In the genomic region with DNA sequence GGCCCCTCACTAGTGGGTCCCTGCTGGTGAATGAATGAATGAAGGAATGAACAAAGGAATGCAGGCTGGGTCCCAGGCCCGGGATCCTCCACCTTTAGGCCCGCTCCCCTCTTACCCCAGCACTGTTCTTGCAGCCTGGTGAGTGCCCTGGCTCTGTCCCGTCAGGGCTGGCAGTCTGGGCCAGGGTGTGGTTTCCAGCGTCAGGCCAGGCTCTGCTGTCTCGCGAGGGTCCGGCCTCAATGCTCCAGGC, we compare ENCODE assay signal across 10 cellular contexts. TPM values are rescaled to one million over a fixed set of nuclear protein-coding genes. Genes with fewer than 3 reads are reported as not detected.
DNase-seq lines count a peak whose midpoint lies in the region; ATAC-seq and TF ChIP-seq lines count a peak whose summit lies in the region.
"Had no signal": no experiment of that assay in that cellular context is flagged by ENCODE, and none has a peak within 500 bp of the region (broad histone marks: within the 10 kb centered on the region; RNA-seq: fewer than 3 reads in every experiment).

No MANE protein-coding gene starts in this region.

- H3K4me1 Mint-ChIP-seq in memory B cell = peaks cover 40% of the 10 kb centered on the region

- in situ Hi-C loops in GM13977 (cut with MboI; ENCODE audit: low pct_unique_long_range_greater_than_20kb, low sequenced_read_pairs, unreplicated experiment) = no loop called here

- H3K9me3 Mint-ChIP-seq in memory B cell = no peaks in the 10 kb centered on the region

- no peaks in the 10 kb centered on the region for H3K9me3 ChIP-seq in heart right ventricle

- H3K27ac Mint-ChIP-seq in memory B cell = peak overlapping the region; percentile 92

- peaks cover 12% of the 10 kb centered on the region for H3K36me3 Mint-ChIP-seq in memory B cell

- ATAC-seq in heart right ventricle (no peak), left cardiac atrium (no peak), memory B cell (ENCODE audit: low read depth) (no peak), GM19023 (IDR thresholded peaks at IDR 0.05; ENCODE audit: unreplicated experiment) (no peak)

- no peaks in the 10 kb centered on the region for H3K27me3 Mint-ChIP-seq in memory B cell

- TF ChIP-seq CTCF in heart right ventricle (IDR thresholded peaks at IDR 0.05) (no peak), GM13977 (IDR thresholded peaks at IDR 0.05; ENCODE audit: extremely low read depth, insufficient read depth, missing control alignments) (no peak)

- H3K4me3 ChIP-seq in heart right ventricle (peak overlapping the region; percentile 30 to 65 (median 55)), urinary bladder (ENCODE audit: low read depth, low read length) (peak overlapping the region; percentile 26)

- intact Hi-C loops in heart right ventricle (cut with DNase I) (loop anchor here in 7 of 10 donors (1.0 to 5.0 kb wide), 4 partner anchors 40 to 50 kb away; a partner anchor contains a TSS), left cardiac atrium (cut with DNase I) (loop anchor here in 1 of 2 donors (5.0 kb wide), 1 partner anchor 50 kb away; a partner anchor contains a TSS)

- H3K27me3 ChIP-seq in heart right ventricle = no peaks in the 10 kb centered on the region

- DNase-seq in heart right ventricle = no peak
- DNase-seq in left cardiac atrium = no peak
- DNase-seq in memory B cell (ENCODE audit: low spot score in 2 of 2) = no peak
- DNase-seq in GM13977 (ENCODE audit: low spot score) = no peak
- no peak for DNase-seq in effector CD4-positive, alpha-beta T cell
- DNase-seq: DMS79 had no signal

- 6 to 8% methylated on average over 7 of the region's 7 CpGs for WGBS in heart right ventricle, 2 donors
- WGBS in urinary bladder = 7% methylated on average over 7 of the region's 7 CpGs

- H3K4me1 ChIP-seq in heart right ventricle (peaks cover 19 to 87% (median 69%) of the 10 kb centered on the region in 9 donors), urinary bladder (ENCODE audit: insufficient read depth) (peaks cover 5% of the 10 kb centered on the region)

- peak overlapping the region; percentile 95 for H3K4me3 Mint-ChIP-seq in memory B cell

- H3K27ac ChIP-seq in heart right ventricle (peak overlapping the region; percentile 85 to 96 (median 92)), angular gyrus (ENCODE audit: low read depth, low read length) (peak overlapping the region; percentile 24), urinary bladder (ENCODE audit: low read depth) (peak overlapping the region; percentile 31)

- H3K36me3 ChIP-seq in heart right ventricle = peaks cover 0 to 24% (median 0%) of the 10 kb centered on the region in 9 donors
- H3K36me3 ChIP-seq in urinary bladder (ENCODE audit: insufficient read depth) = peaks cover 1% of the 10 kb centered on the region

RNA-seq across cellular contexts. Expression of a gene that starts 0.3 kb away (rescaled TPM):
- total RNA-seq in heart right ventricle = 1 to 10 TPM; 3.4 to 9.9 (median 6.1) TPM
- polyA plus RNA-seq in heart right ventricle = 10 to 100 TPM; 11.5 to 13.0 TPM
- 1 to 10 TPM; 7.5 to 9.0 TPM for total RNA-seq in left cardiac atrium
- total RNA-seq in urinary bladder = 4.8 TPM
- 15.7 TPM for polyA plus RNA-seq in urinary bladder
- total RNA-seq: HT1080 had no signal

RNA-seq across cellular contexts. Expression of a gene that starts 14.2 kb away (rescaled TPM):
- 10 to 100 TPM; 10.5 to 22.4 (median 14.2) TPM for total RNA-seq in heart right ventricle
- polyA plus RNA-seq in heart right ventricle = 10 to 100 TPM; 33.1 to 54.0 TPM
- total RNA-seq in left cardiac atrium = 10 to 100 TPM; 18.4 to 20.9 TPM
- 16.5 TPM for total RNA-seq in urinary bladder
- 31.2 TPM for polyA plus RNA-seq in urinary bladder

RNA-seq across cellular contexts. Expression of a gene that starts 15.7 kb away (rescaled TPM):
- total RNA-seq in heart right ventricle (10 to 100 TPM; 31.1 to 58.0 (median 35.1) TPM), left cardiac atrium (10 to 100 TPM; 34.9 to 47.8 TPM), urinary bladder (10.2 TPM)
- polyA plus RNA-seq in heart right ventricle (10 to 100 TPM; 23.9 to 25.0 TPM), urinary bladder (25.7 TPM)

RNA-seq across cellular contexts. Expression of a gene that starts 47.8 kb away (rescaled TPM):
- 10 to 100 TPM; 18.7 to 50.4 (median 25.4) TPM for total RNA-seq in heart right ventricle
- polyA plus RNA-seq in heart right ventricle = 10 to 100 TPM; 60.5 to 69.9 TPM
- total RNA-seq in left cardiac atrium = 10 to 100 TPM; 30.0 to 36.1 TPM
- total RNA-seq in urinary bladder = 26.4 TPM
- 76.1 TPM for polyA plus RNA-seq in urinary bladder

RNA-seq across cellular contexts. Expression of a gene that starts 47.9 kb away (rescaled TPM):
- total RNA-seq in heart right ventricle (10 to 100 TPM; 19.2 to 54.6 (median 36.0) TPM), left cardiac atrium (10 to 100 TPM; 36.9 to 61.3 TPM), urinary bladder (17.0 TPM)
- polyA plus RNA-seq in heart right ventricle (10 to 100 TPM; 29.5 to 42.8 TPM), urinary bladder (268 TPM)

Comparison
In these comparisons a context has a peak if more than half of its experiments do, and no peak if none do; other contexts are left out.
1. H3K27ac ChIP-seq: peak in every context shown above with its lines; median percentile 92 in heart right ventricle; 31 in urinary bladder; 24 in angular gyrus.